Comparison of ENCODE assay signal across 16 cellular contexts in the genomic region with DNA sequence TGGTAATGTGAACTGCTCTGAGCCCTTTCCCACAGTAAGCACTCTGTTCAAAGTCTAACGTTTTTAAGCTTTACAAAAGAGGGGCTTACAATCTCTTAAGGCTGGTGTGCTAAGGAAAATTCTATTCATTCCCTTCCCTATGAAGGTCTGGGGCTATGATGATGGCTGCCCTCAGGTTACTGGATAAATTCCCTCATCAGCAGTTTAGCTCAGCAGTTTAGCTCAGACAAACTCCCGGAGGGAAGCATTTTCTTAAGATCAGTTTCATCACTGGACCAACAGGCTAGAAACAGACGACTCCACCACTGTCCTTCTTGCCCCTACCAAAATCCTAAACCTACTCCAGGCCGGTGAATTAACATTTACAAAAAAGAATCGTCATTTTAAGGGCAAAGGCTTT.
"Had no signal": no experiment of that assay in that cellular context is flagged by ENCODE, and none has a peak within 500 bp of the region (broad histone marks: within the 10 kb centered on the region; RNA-seq: fewer than 3 reads in every experiment).

No MANE protein-coding gene starts in this region.

- H3K27me3 Mint-ChIP-seq: dendritic cell treated with granulocyte-macrophage colony-stimulating factor and Interleukin-4, amounts not matched to agents 40 ng/mL and 50 ng/mL, for 4 days had no signal

- DNase-seq: activated CD4-positive, alpha-beta T cell treated with anti-CD3 and anti-CD28 coated beads for 48 hours; activated effector memory CD4-positive, alpha-beta T cell treated with anti-CD3 and anti-CD28 coated beads, Interleukin-2, amount 50 U/mL, for 16 hours; aorta; cerebellar nuclear complex; effector memory CD4-positive, alpha-beta T cell; foreskin melanocyte; immature natural killer cell; left cardiac atrium; lower lobe of right lung; midbrain; spleen had no signal

- H3K4me1 Mint-ChIP-seq: immature natural killer cell, neural crest cell had no signal

- H3K9me3 Mint-ChIP-seq: dendritic cell treated with granulocyte-macrophage colony-stimulating factor and Interleukin-4, amounts not matched to agents 40 ng/mL and 50 ng/mL, for 4 days; immature natural killer cell; neural crest cell had no signal

- H3K4me1 ChIP-seq: lower lobe of right lung had no signal

- H3K27ac ChIP-seq: epithelial cell of prostate, lower lobe of right lung, thoracic aorta had no signal

- H3K9me3 ChIP-seq: lower lobe of right lung, spleen, thoracic aorta had no signal

- H3K27me3 ChIP-seq: spleen had no signal

- H3K4me3 ChIP-seq: lower lobe of right lung, spleen, thoracic aorta had no signal

- ATAC-seq: left cardiac atrium, lower lobe of right lung, sciatic nerve had no signal

- H3K4me3 Mint-ChIP-seq: dendritic cell treated with granulocyte-macrophage colony-stimulating factor and Interleukin-4, amounts not matched to agents 40 ng/mL and 50 ng/mL, for 4 days; immature natural killer cell; neural crest cell had no signal
